ENCODE assay signal across 7 cellular contexts in genomic region chr10:97037365-97038361, GRCh38.
DNase-seq lines count a peak whose midpoint lies in the region; ATAC-seq and TF ChIP-seq lines count a peak whose summit lies in the region.

No MANE protein-coding gene starts in this region.

- TF ChIP-seq CTCF in GM12875 (IDR thresholded peaks at IDR 0.05; ENCODE audit: borderline replicate concordance, insufficient read depth, low read depth, low read length), result peak; percentile 84

- peak overlapping the region; percentile 8 for H3K4me3 ChIP-seq in GM12875 (ENCODE audit: low read depth, low read length)

- DNase-seq in NCI-H2196 treated with DMSO at 0.1 percent for 48 hours (lab: John Stamatoyannopoulos, UW; ENCODE audit: unreplicated experiment) (peak; percentile 53), cerebellum (ENCODE audit: low spot score) (peak; percentile 77), left kidney (ENCODE audit: low read depth, low spot score) (peak; percentile 92)
- DNase-seq in activated CD4-positive, CD25-positive, alpha-beta regulatory T cell treated with anti-CD3 and anti-CD28 coated beads, Interleukin-2, amount 50 U/mL, for 16 hours (ENCODE audit: low read depth, low spot score), result peak; percentile 28
- peak; percentile 71 for DNase-seq in stimulated activated CD4-positive, alpha-beta T cell treated with anti-CD3 and anti-CD28 coated beads, Interleukin-1b, Interleukin-23, amount 100 ng/mL, for 48 hours

- peak; percentile 61 for ATAC-seq in HG03066 (IDR thresholded peaks at IDR 0.05; ENCODE audit: low read depth, unreplicated experiment)

Comparison
In these comparisons a context has a peak if more than half of its experiments do, and no peak if none do; other contexts are left out.
1. Peak in every context shown above with its lines: DNase-seq, ATAC-seq and H3K4me3 ChIP-seq.
2. DNase-seq: peak in every context shown above with its lines; median percentile 92 in left kidney; 77 in cerebellum; 71 in stimulated activated CD4-positive, alpha-beta T cell treated with anti-CD3 and anti-CD28 coated beads, Interleukin-1b, Interleukin-23, amount 100 ng/mL, for 48 hours; 53 in NCI-H2196 treated with DMSO at 0.1 percent for 48 hours; 28 in activated CD4-positive, CD25-positive, alpha-beta regulatory T cell treated with anti-CD3 and anti-CD28 coated beads, Interleukin-2, amount 50 U/mL, for 16 hours.